Comparison of ENCODE assay signal across 9 cellular contexts in the genomic region with DNA sequence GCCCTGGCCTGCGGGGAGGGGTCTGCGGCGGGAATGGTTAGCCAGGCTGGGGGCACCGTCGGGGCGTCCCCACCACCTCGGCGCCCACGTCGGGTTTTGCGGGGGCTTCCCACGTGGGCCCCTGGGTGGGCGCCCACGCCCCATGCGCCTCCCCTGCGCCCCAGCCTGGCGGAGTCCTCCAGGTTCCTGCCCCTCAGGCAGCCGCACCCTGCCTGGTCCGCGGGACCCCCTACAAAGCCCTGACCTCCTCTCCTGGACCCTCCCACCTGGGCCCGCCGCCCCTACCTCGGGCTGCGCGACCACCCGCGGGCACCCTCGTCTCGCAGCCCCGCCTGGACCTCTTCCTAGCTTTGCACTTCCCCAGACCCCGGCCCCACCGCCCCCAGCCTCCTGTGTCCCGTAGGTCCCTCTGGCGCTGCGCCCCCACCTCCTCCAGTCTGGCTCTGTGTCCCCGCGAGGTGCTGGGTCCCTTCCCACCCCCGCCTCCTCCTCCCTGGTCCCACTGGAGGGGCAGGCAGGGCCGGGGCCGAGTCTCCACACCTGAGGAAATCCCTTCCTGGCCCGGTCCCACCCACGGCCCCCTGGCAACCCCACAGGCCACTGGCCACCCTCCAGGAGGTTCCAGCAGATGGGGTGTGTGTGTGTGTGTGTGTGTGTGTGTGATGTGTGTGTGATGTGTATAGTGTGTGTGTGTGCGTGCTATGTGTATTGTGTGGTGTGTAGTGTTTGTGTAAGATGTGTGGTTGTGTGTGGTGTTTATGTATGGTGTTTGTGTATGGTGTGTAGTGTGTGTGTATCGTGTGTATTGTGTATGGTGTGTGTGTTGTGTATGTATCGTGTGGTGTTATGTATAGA. TPM values are rescaled to one million over a fixed set of nuclear protein-coding genes. Genes with fewer than 3 reads are reported as not detected.
DNase-seq lines count a peak whose midpoint lies in the region; ATAC-seq and TF ChIP-seq lines count a peak whose summit lies in the region.
"Had no signal": no experiment of that assay in that cellular context is flagged by ENCODE, and none has a peak within 500 bp of the region (broad histone marks: within the 10 kb centered on the region; RNA-seq: fewer than 3 reads in every experiment).

No MANE protein-coding gene starts in this region.

- H3K36me3 Mint-ChIP-seq in activated CD8-positive, alpha-beta T cell treated with anti-CD3 and anti-CD28 coated beads, Interleukin-2, amount 10 ng/mL, durations not matched to agents 7 days and 5 days (ENCODE audit: low read depth): no peaks in the 10 kb centered on the region

- TF ChIP-seq CTCF in GM12875 (IDR thresholded peaks at IDR 0.05; ENCODE audit: borderline replicate concordance, insufficient read depth, low read depth, low read length): no peak

- H3K4me1 Mint-ChIP-seq in activated CD8-positive, alpha-beta T cell treated with anti-CD3 and anti-CD28 coated beads, Interleukin-2, amount 10 ng/mL, durations not matched to agents 7 days and 5 days (ENCODE audit: low read depth): peaks cover 27% of the 10 kb centered on the region

- no peaks in the 10 kb centered on the region for H3K9me3 Mint-ChIP-seq in activated CD8-positive, alpha-beta T cell treated with anti-CD3 and anti-CD28 coated beads, Interleukin-2, amount 10 ng/mL, durations not matched to agents 7 days and 5 days (ENCODE audit: insufficient read depth)
- H3K9me3 Mint-ChIP-seq: stimulated activated effector memory CD8-positive, alpha-beta T cell treated with anti-CD3 and anti-CD28 coated beads, Interleukin-12 subunit alpha, Interleukin-12 subunit beta, amount 100 ng/mL, for 72 hours had no signal

- POLR2A ChIA-PET in activated CD8-positive, alpha-beta T cell treated with anti-CD3 and anti-CD28 coated beads, Interleukin-2, amount 10 ng/mL, durations not matched to agents 7 days and 5 days (lab: Charles Lee): interaction anchor here (0.6 to 1.4 kb wide), 2 partner anchors 36 to 116 kb away, joined by 3 to 4 read pairs; no protein-coding TSS in a partner anchor

- peak; percentile 24 for DNase-seq in activated CD8-positive, alpha-beta T cell treated with anti-CD3 and anti-CD28 coated beads, Interleukin-2, amount 10 ng/mL, durations not matched to agents 7 days and 5 days
- DNase-seq in left ventricle myocardium superior (peak; percentile 49), DMS53 treated with DMSO at 0.1 percent for 48 hours (lab: John Stamatoyannopoulos, UW; ENCODE audit: unreplicated experiment) (no peak)
- peak; percentile 24 to 40 for DNase-seq in stimulated activated CD4-positive, alpha-beta T cell treated with anti-CD3 and anti-CD28 coated beads, Interleukin-4, amount 100 ng/mL, for 4 hours

- H3K4me3 ChIP-seq in GM12875 (ENCODE audit: low read depth, low read length): peak overlapping the region; percentile 59

- ATAC-seq in activated CD8-positive, alpha-beta T cell treated with anti-CD3 and anti-CD28 coated beads, Interleukin-2, amount 10 ng/mL, durations not matched to agents 7 days and 5 days: no peak
- ATAC-seq in left ventricle myocardium superior (no peak), HG03039 (IDR thresholded peaks at IDR 0.05; ENCODE audit: unreplicated experiment) (no peak), GM21447 (IDR thresholded peaks at IDR 0.05; ENCODE audit: unreplicated experiment) (no peak), GM21515 (IDR thresholded peaks at IDR 0.05; ENCODE audit: unreplicated experiment) (no peak)

- CTCF ChIA-PET in activated CD8-positive, alpha-beta T cell treated with anti-CD3 and anti-CD28 coated beads, Interleukin-2, amount 10 ng/mL, durations not matched to agents 7 days and 5 days (lab: Charles Lee): no interaction called here

- no peak overlapping the region for H3K27ac Mint-ChIP-seq in activated CD8-positive, alpha-beta T cell treated with anti-CD3 and anti-CD28 coated beads, Interleukin-2, amount 10 ng/mL, durations not matched to agents 7 days and 5 days
- H3K27ac Mint-ChIP-seq: stimulated activated effector memory CD8-positive, alpha-beta T cell treated with anti-CD3 and anti-CD28 coated beads, Interleukin-12 subunit alpha, Interleukin-12 subunit beta, amount 100 ng/mL, for 72 hours had no signal

- H3K27me3 Mint-ChIP-seq in activated CD8-positive, alpha-beta T cell treated with anti-CD3 and anti-CD28 coated beads, Interleukin-2, amount 10 ng/mL, durations not matched to agents 7 days and 5 days (ENCODE audit: low read depth): no peaks in the 10 kb centered on the region

- intact Hi-C loops in left ventricle myocardium superior (cut with micrococcal nuclease): no loop called here

- no peak overlapping the region for H3K4me3 Mint-ChIP-seq in activated CD8-positive, alpha-beta T cell treated with anti-CD3 and anti-CD28 coated beads, Interleukin-2, amount 10 ng/mL, durations not matched to agents 7 days and 5 days
- H3K4me3 Mint-ChIP-seq: stimulated activated effector memory CD8-positive, alpha-beta T cell treated with anti-CD3 and anti-CD28 coated beads, Interleukin-12 subunit alpha, Interleukin-12 subunit beta, amount 100 ng/mL, for 72 hours had no signal

RNA-seq across cellular contexts. Expression of a gene that starts 11.8 kb away (rescaled TPM):
- total RNA-seq in activated CD8-positive, alpha-beta T cell treated with anti-CD3 and anti-CD28 coated beads, Interleukin-2, amount 10 ng/mL, durations not matched to agents 7 days and 5 days: 10 to 100 TPM; 45.1 to 45.7 TPM
- 65.1 TPM for total RNA-seq in left ventricle myocardium superior

RNA-seq across cellular contexts. Expression of a gene that starts 40.2 kb away (rescaled TPM):
- total RNA-seq in activated CD8-positive, alpha-beta T cell treated with anti-CD3 and anti-CD28 coated beads, Interleukin-2, amount 10 ng/mL, durations not matched to agents 7 days and 5 days: not detected
- not detected for total RNA-seq in left ventricle myocardium superior

RNA-seq across cellular contexts. Expression of a gene that starts 54.0 kb away (rescaled TPM):
- total RNA-seq in activated CD8-positive, alpha-beta T cell treated with anti-CD3 and anti-CD28 coated beads, Interleukin-2, amount 10 ng/mL, durations not matched to agents 7 days and 5 days: 10 to 100 TPM; 58.0 to 58.1 TPM
- total RNA-seq in left ventricle myocardium superior: 27.4 TPM

RNA-seq across cellular contexts. Expression of a gene that starts 54.2 kb away (rescaled TPM):
- 10 to 100 TPM; 16.3 to 17.4 TPM for total RNA-seq in activated CD8-positive, alpha-beta T cell treated with anti-CD3 and anti-CD28 coated beads, Interleukin-2, amount 10 ng/mL, durations not matched to agents 7 days and 5 days
- total RNA-seq in left ventricle myocardium superior: 16.2 TPM
